In genomic region chr20:30812739-30813411, GRCh38 we compare ENCODE assay signal across 26 cellular contexts.
DNase-seq lines count a peak whose midpoint lies in the region; ATAC-seq and TF ChIP-seq lines count a peak whose summit lies in the region.
"Had no signal": no experiment of that assay in that cellular context is flagged by ENCODE, and none has a peak within 500 bp of the region (broad histone marks: within the 10 kb centered on the region; RNA-seq: fewer than 3 reads in every experiment).

No MANE protein-coding gene starts in this region.

- CTCF ChIA-PET in SK-N-SH (lab: Yijun Ruan, JAX): no interaction called here

- no peak for ATAC-seq in SK-N-SH treated with all-trans-retinoic acid at 6 μM for 48 hours
- ATAC-seq in GM19452 (IDR thresholded peaks at IDR 0.05; ENCODE audit: unreplicated experiment): no peak
- ATAC-seq: GM12878 had no signal

- no peak overlapping the region for H3K9ac ChIP-seq in SK-N-SH

- no peaks in the 10 kb centered on the region for H3F3A ChIP-seq in SK-N-SH (replicated peaks; ENCODE audit: insufficient read depth)

- H3K9me3 Mint-ChIP-seq in chondrocyte (ENCODE audit: low read depth): peaks cover 15% of the 10 kb centered on the region

- no peak for TF ChIP-seq CTCF in SK-N-SH (IDR thresholded peaks at IDR 0.05)
- TF ChIP-seq CTCF in GM13977 (IDR thresholded peaks at IDR 0.05; ENCODE audit: extremely low read depth, insufficient read depth, missing control alignments): no peak
- no peak for TF ChIP-seq CTCF in chondrocyte (IDR thresholded peaks at IDR 0.05)
- TF ChIP-seq CTCF in spleen (IDR thresholded peaks at IDR 0.05 in 8 of 11, conservative IDR thresholded peaks at IDR 0.05 in 3 of 11): no peak

- H3K36me3 ChIP-seq in SK-N-SH (replicated peaks in 1 of 2; ENCODE audit: control insufficient read depth in 1 of 2, insufficient read depth in 2 of 2, low read length in 1 of 2) (no peaks in the 10 kb centered on the region), spleen (no peaks in the 10 kb centered on the region)
- H3K36me3 ChIP-seq: BE2C had no signal

- 30% methylated on average over 27 of the region's 27 CpGs for WGBS in SK-N-SH (ENCODE audit: low lambda C conversion rate)
- WGBS in spleen, 5 donors: 67 to 76% (median 73%) methylated on average over 27 of the region's 27 CpGs

- H3K27me3 ChIP-seq in SK-N-SH (ENCODE audit: insufficient read depth): no peaks in the 10 kb centered on the region; the same call in 1 of the 2 replicates
- peaks cover 0 to 48% (median 0%) of the 10 kb centered on the region in 7 donors for H3K27me3 ChIP-seq in spleen (replicated peaks in 1 of 7)
- H3K27me3 ChIP-seq: BE2C had no signal

- H3K9me3 ChIP-seq in SK-N-SH (0 out of 2 replicates have a peak, but pooled peaks cover 3% of the 10 kb centered on the region), spleen (peaks cover 0 to 57% (median 28%) of the 10 kb centered on the region in 8 donors)
- H3K9me3 ChIP-seq: BE2C had no signal

- H3K79me2 ChIP-seq in SK-N-SH (ENCODE audit: insufficient read depth): no peaks in the 10 kb centered on the region

- H3K27ac ChIP-seq in SK-N-SH (ENCODE audit: low read depth in 2 of 2, low read length in 1 of 2) (no peak overlapping the region), spleen (no peak overlapping the region)
- H3K27ac ChIP-seq: SK-N-MC had no signal

- in situ Hi-C loops in GM13977 (cut with MboI; ENCODE audit: low pct_unique_long_range_greater_than_20kb, low sequenced_read_pairs, unreplicated experiment): no loop called here

- no peak overlapping the region for H2AFZ ChIP-seq in SK-N-SH (ENCODE audit: low read depth)

- H3K4me1 Mint-ChIP-seq in chondrocyte (ENCODE audit: low read depth): no peaks in the 10 kb centered on the region
- H3K4me1 Mint-ChIP-seq: CD14-positive monocyte had no signal

- peaks cover 4% of the 10 kb centered on the region for H3K36me3 Mint-ChIP-seq in chondrocyte (ENCODE audit: low read depth)
- H3K36me3 Mint-ChIP-seq: CD14-positive monocyte had no signal

- no peak overlapping the region for H3K4me2 ChIP-seq in SK-N-SH

- no peak overlapping the region for H3K4me3 Mint-ChIP-seq in chondrocyte (ENCODE audit: unreplicated experiment)
- H3K4me3 Mint-ChIP-seq: CD14-positive monocyte; CD8-positive, alpha-beta memory T cell had no signal

- DNase-seq in SK-N-SH (peak; percentile 17), GM13977 (ENCODE audit: low spot score) (peak; percentile 40), chondrocyte (ENCODE audit: low spot score) (peak; percentile 93), spleen (peak; percentile 71), SIG-M5 (lab: John Stamatoyannopoulos, UW) (no peak), NCI-H226 (no peak)
- DNase-seq: 8988T, ACHN, IMR-90, KG1, MM.1S, NCI-H1092, NCI-H1417 treated with DMSO at 0.1 percent for 48 hours, NCI-H1694 treated with DMSO at 0.1 percent for 48 hours, NCI-H2081, NCI-H2227 treated with DMSO at 0.1 percent for 48 hours, NCI-H510A, RPMI8226, SHP77 treated with DMSO at 0.1 percent for 48 hours had no signal

- no peak for TF ChIP-seq EP300 in SK-N-SH (IDR thresholded peaks at IDR 0.05; ENCODE audit: borderline replicate concordance in 1 of 2, low read depth in 1 of 2, low read length in 1 of 2)

- H3K9me2 ChIP-seq in SK-N-SH: no peaks in the 10 kb centered on the region

- no peak for TF ChIP-seq POLR2A in spleen (IDR thresholded peaks at IDR 0.05)

- no peak for TF ChIP-seq RAD21 in SK-N-SH (IDR thresholded peaks at IDR 0.05; ENCODE audit: low read length)

- H3K4me3 ChIP-seq in SK-N-SH (ENCODE audit: low read depth in 2 of 2, low read length in 1 of 2) (no peak overlapping the region), spleen (no peak overlapping the region)
- H3K4me3 ChIP-seq: GM12878, SK-N-MC had no signal

- no peaks in the 10 kb centered on the region for H3K27me3 Mint-ChIP-seq in chondrocyte (ENCODE audit: low read depth)

- no peaks in the 10 kb centered on the region; a peak in 1 of 4 replicates for H3K4me1 ChIP-seq in SK-N-SH (ENCODE audit: control insufficient read depth in 1 of 2, insufficient read depth in 2 of 2, low read depth in 1 of 2, low read length in 1 of 2)
- no peaks in the 10 kb centered on the region for H3K4me1 ChIP-seq in spleen
- H3K4me1 ChIP-seq: BE2C had no signal

- H3K27ac Mint-ChIP-seq in chondrocyte (ENCODE audit: unreplicated experiment): no peak overlapping the region
- H3K27ac Mint-ChIP-seq: CD14-positive monocyte; CD8-positive, alpha-beta memory T cell had no signal

- POLR2A ChIA-PET in SK-N-SH (lab: Yijun Ruan, JAX): no interaction called here

- intact Hi-C loops in spleen (cut with DNase I; ENCODE audit: low total_unique reads): no loop called here

- H4K20me1 ChIP-seq in SK-N-SH (ENCODE audit: insufficient read depth): no peaks in the 10 kb centered on the region

TF ChIP-seq in SK-N-SH, 30 proteins besides CTCF, POLR2A, EP300 and RAD21:
- no peak for TF ChIP-seq TEAD4 (IDR thresholded peaks at IDR 0.05; ENCODE audit: borderline replicate concordance, insufficient read depth)
- no peak for TF ChIP-seq POLR2AphosphoS5 (IDR thresholded peaks at IDR 0.05; ENCODE audit: low read depth, low read length)
- TF ChIP-seq RXRA (IDR thresholded peaks at IDR 0.05; ENCODE audit: borderline replicate concordance, low read depth): no peak
- no peak for TF ChIP-seq USF2 (IDR thresholded peaks at IDR 0.05; ENCODE audit: borderline replicate concordance, low read depth, low read length)
- TF ChIP-seq SMC3 (IDR thresholded peaks at IDR 0.05; ENCODE audit: low read depth, low read length): no peak
- TF ChIP-seq MEF2A (IDR thresholded peaks at IDR 0.05; ENCODE audit: borderline replicate concordance, low read depth): no peak
- TF ChIP-seq YY1 (IDR thresholded peaks at IDR 0.05; ENCODE audit: low read depth): no peak
- TF ChIP-seq USF1 (IDR thresholded peaks at IDR 0.05; ENCODE audit: borderline replicate concordance, low read depth): no peak
TF ChIP-seq in SK-N-SH: peak in this region for 0.

TF ChIP-seq in SK-N-SH treated with all-trans-retinoic acid at 6 μM for 48 hours, 23 proteins besides CTCF, POLR2A, EP300 and RAD21 (continues in another document):
- TF ChIP-seq ESRRG (CRISPR knock-in tag; IDR thresholded peaks at IDR 0.05) (no peak), GLIS3 (CRISPR knock-in tag; IDR thresholded peaks at IDR 0.05) (no peak), PPARA (CRISPR knock-in tag; IDR thresholded peaks at IDR 0.05; ENCODE audit: borderline replicate concordance) (no peak), POU6F1 (CRISPR knock-in tag; IDR thresholded peaks at IDR 0.05; ENCODE audit: borderline replicate concordance, low read depth) (no peak), OSR1 (CRISPR knock-in tag; IDR thresholded peaks at IDR 0.05) (no peak), PATZ1 (CRISPR knock-in tag; IDR thresholded peaks at IDR 0.05; ENCODE audit: borderline replicate concordance) (no peak), TOX (CRISPR knock-in tag; IDR thresholded peaks at IDR 0.05; ENCODE audit: borderline replicate concordance) (no peak), ZNF70 (CRISPR knock-in tag; IDR thresholded peaks at IDR 0.05) (no peak), SNAI2 (CRISPR knock-in tag; IDR thresholded peaks at IDR 0.05) (no peak), ZFP3 (CRISPR knock-in tag; IDR thresholded peaks at IDR 0.05) (no peak), ISL1 (CRISPR knock-in tag; IDR thresholded peaks at IDR 0.05) (no peak), ZFP30 (CRISPR knock-in tag; IDR thresholded peaks at IDR 0.05) (no peak), BACH2 (CRISPR knock-in tag; IDR thresholded peaks at IDR 0.05; ENCODE audit: borderline replicate concordance) (no peak), TCF4 (CRISPR knock-in tag; IDR thresholded peaks at IDR 0.05; ENCODE audit: borderline replicate concordance) (no peak), CREB5 (CRISPR knock-in tag; IDR thresholded peaks at IDR 0.05; ENCODE audit: low read depth) (no peak), CSDC2 (CRISPR knock-in tag; IDR thresholded peaks at IDR 0.05) (no peak)

Comparison
In these comparisons a context has a peak if more than half of its experiments do, and no peak if none do; other contexts are left out.
1. DNase-seq: peak in SK-N-SH (single experiment), GM13977 (single experiment), chondrocyte (single experiment) and spleen (single experiment); none in SIG-M5 (single experiment) and NCI-H226 (single experiment).